In the genomic region with DNA sequence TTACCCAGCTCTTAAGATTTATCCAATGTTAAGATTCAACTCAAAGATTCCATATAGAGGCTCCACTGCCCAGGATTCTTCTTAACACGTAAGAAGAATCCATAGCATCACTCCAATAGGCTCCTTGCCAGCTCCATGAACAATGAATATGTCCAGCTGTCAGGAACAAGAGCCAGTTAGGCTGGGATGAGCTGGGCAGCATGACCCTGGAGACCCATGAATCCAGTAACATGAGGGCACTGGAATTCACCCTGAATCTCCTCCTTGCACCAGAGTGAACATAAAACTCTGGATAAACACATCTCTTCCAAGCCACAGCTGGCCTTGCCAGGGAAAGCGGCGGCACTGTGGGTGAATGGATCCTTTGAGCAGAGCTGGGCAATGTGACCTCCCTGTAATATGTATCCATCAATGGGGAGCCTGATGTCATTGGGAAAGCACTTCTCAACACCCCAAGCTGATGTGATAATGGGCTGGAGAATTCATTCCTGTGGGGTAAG, we compare ENCODE assay signal across 15 cellular contexts. TPM values are rescaled to one million over a fixed set of nuclear protein-coding genes. Genes with fewer than 3 reads are reported as not detected.
A peak's percentile ranks its signal among the peaks of the same experiment; 100 is the strongest.
DNase-seq lines count a peak whose midpoint lies in the region; ATAC-seq, FAIRE-seq and TF ChIP-seq lines count a peak whose summit lies in the region.
"Had no signal": no experiment of that assay in that cellular context is flagged by ENCODE, and none has a peak within 500 bp of the region (broad histone marks: within the 10 kb centered on the region; RNA-seq: fewer than 3 reads in every experiment).

No MANE protein-coding gene starts in this region.

- H3K36me3 ChIP-seq in left ventricle myocardium inferior (no peaks in the 10 kb centered on the region), psoas muscle (ENCODE audit: insufficient read depth in 1 of 2, low read depth in 1 of 2) (no peaks in the 10 kb centered on the region)
- H3K36me3 ChIP-seq: left lung, prostate gland, SJSA1 had no signal

- H3K27ac ChIP-seq in left ventricle myocardium inferior (replicated peaks) (peak overlapping the region; percentile 72), psoas muscle (no peak overlapping the region)
- H3K27ac ChIP-seq: left lung, prostate gland, SJSA1 had no signal

- no peak overlapping the region for H3K4me3 ChIP-seq in left ventricle myocardium inferior
- no peak overlapping the region for H3K4me3 ChIP-seq in psoas muscle
- H3K4me3 ChIP-seq: left lung, prostate gland, SJSA1 had no signal

- ATAC-seq in psoas muscle: peak in 3 of 4 donors; percentile 26 to 34 (median 32)
- ATAC-seq: activated CD4-positive, CD25-positive, alpha-beta regulatory T cell treated with anti-CD3 and anti-CD28 coated beads, Interleukin-2, amount 50 U/mL, for 24 hours; left lung had no signal

- DNase-seq in Daoy (ENCODE audit: low read depth) (peak; percentile 50), astrocyte of the hippocampus (ENCODE audit: low read depth, low spot score) (peak; percentile 91), left ventricle myocardium inferior (no peak), psoas muscle (no peak), KG1 (lab: John Stamatoyannopoulos, UW) (no peak), GM19239 (ENCODE audit: insufficient read length, low spot score) (no peak), NCI-H2171 treated with DMSO at 0.1 percent for 48 hours (lab: John Stamatoyannopoulos, UW) (no peak)
- DNase-seq in activated CD4-positive, alpha-beta T cell treated with anti-CD3 and anti-CD28 coated beads for 4 hours: no peak
- DNase-seq: left lung; NCI-H1417 treated with DMSO at 0.1 percent for 48 hours; NCI-H526 treated with DMSO at 0.1 percent for 48 hours; stimulated activated CD4-positive, alpha-beta T cell treated with anti-CD3 and anti-CD28 coated beads, Interleukin-4, amount 100 ng/mL, for 4 hours had no signal

- no peak for FAIRE-seq in GM19239 (lab: Jason Lieb, UNC)

- H3K4me1 ChIP-seq in left ventricle myocardium inferior: peaks cover 39% of the 10 kb centered on the region
- peaks cover 6% of the 10 kb centered on the region for H3K4me1 ChIP-seq in psoas muscle
- H3K4me1 ChIP-seq: prostate gland, SJSA1 had no signal

- WGBS in psoas muscle, 3 donors: 15 to 40% (median 28%) methylated on average over 3 of the region's 3 CpGs

- intact Hi-C loops in left ventricle myocardium inferior (cut with micrococcal nuclease): no loop called here
- intact Hi-C loops in psoas muscle (cut with DNase I): no loop called here

- H3K27me3 ChIP-seq in left ventricle myocardium inferior (ENCODE audit: low read depth) (peaks cover 24% of the 10 kb centered on the region), psoas muscle (ENCODE audit: insufficient read depth in 3 of 3, low read length in 2 of 3) (peaks cover 0 to 10% (median 0%) of the 10 kb centered on the region in 3 donors)
- H3K27me3 ChIP-seq: left lung, SJSA1 had no signal

- no peak for TF ChIP-seq CTCF in left ventricle myocardium inferior (IDR thresholded peaks at IDR 0.05; ENCODE audit: borderline replicate concordance)
- no peak for TF ChIP-seq CTCF in psoas muscle (IDR thresholded peaks at IDR 0.05)

- H3K9me3 ChIP-seq in left ventricle myocardium inferior (replicated peaks) (no peaks in the 10 kb centered on the region), psoas muscle (no peaks in the 10 kb centered on the region)
- H3K9me3 ChIP-seq: left lung, prostate gland, SJSA1 had no signal

RNA-seq across cellular contexts. Expression of a gene that starts 24.4 kb away (rescaled TPM):
- total RNA-seq in Daoy (2014; rRNA removed; shearing (Covaris generic)): 3.1 and 5.7 TPM in 2 replicates
- total RNA-seq in left ventricle myocardium inferior (4.1 TPM), psoas muscle (1 to 10 TPM; 1.5 to 4.3 (median 2.9) TPM)
- 1 to 10 TPM; 1.2 to 2.3 (median 1.7) TPM for polyA plus RNA-seq in psoas muscle

RNA-seq across cellular contexts. Expression of a gene that starts 55.7 kb away (rescaled TPM):
- total RNA-seq in Daoy (2014; rRNA removed; shearing (Covaris generic)): 0.18 and 0.57 TPM in 2 replicates
- 62.5 TPM for total RNA-seq in left ventricle myocardium inferior
- 10 to 100 TPM; 15.4 to 37.8 (median 22.7) TPM for total RNA-seq in psoas muscle
- 10 to 100 TPM; 12.3 to 18.0 (median 14.7) TPM for polyA plus RNA-seq in psoas muscle

Comparison
In these comparisons a context has a peak if more than half of its experiments do, and no peak if none do; other contexts are left out.
1. DNase-seq: peak in Daoy (single experiment) and astrocyte of the hippocampus (single experiment); none in left ventricle myocardium inferior (single experiment), psoas muscle (0 of 2), KG1 (single experiment), GM19239 (single experiment), NCI-H2171 treated with DMSO at 0.1 percent for 48 hours (single experiment) and activated CD4-positive, alpha-beta T cell treated with anti-CD3 and anti-CD28 coated beads for 4 hours (0 of 2).
2. RNA of a gene that starts 55.7 kb away (total RNA-seq): 62.5 TPM in left ventricle myocardium inferior (single experiment) and 15.4 to 37.8 TPM in psoas muscle; 0.18 to 0.57 TPM in Daoy; every median in the first group is over 10 times any median in the second.